In the genomic region with DNA sequence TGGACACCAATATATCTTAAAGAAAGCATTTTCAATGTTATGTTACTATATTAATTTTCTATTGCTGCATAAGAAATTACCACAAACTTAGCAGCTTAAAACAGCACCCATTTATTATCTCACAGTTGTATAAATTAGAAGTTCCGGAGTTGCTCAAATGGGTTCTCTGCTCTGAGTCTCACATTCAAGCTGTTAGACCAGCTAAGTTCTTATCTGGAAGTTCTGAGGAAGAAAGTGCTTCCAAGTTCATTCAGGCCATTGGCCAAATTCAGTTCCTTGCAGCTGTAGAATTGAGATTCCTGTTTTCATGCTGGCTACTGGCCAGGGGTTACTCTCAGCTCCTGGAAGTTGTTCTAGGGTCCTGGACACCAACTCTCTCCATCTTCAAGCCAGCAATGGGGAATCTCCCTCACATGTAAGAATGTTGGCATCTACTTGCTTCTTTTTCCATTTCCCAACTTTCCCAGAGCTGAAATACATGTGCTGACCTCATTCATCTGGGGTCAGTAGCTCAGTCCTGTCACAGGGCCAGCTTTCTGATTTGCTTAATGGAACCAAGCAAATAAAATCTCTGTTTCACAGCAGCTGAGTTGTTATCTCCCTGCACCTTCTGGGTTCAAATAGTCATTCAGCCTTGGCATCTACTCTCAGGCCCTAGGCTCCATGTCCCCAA, we compare ENCODE assay signal across 11 cellular contexts.
DNase-seq lines count a peak whose midpoint lies in the region; ATAC-seq and TF ChIP-seq lines count a peak whose summit lies in the region.
"Had no signal": no experiment of that assay in that cellular context is flagged by ENCODE, and none has a peak within 500 bp of the region (broad histone marks: within the 10 kb centered on the region; RNA-seq: fewer than 3 reads in every experiment).

No MANE protein-coding gene starts in this region.

- ATAC-seq in Right ventricle myocardium inferior (peak; percentile 97), Right ventricle myocardium superior (ENCODE audit: poor library complexity) (peak; percentile 97), SK-N-SH treated with all-trans-retinoic acid at 6 μM for 48 hours (no peak)
- ATAC-seq in stimulated activated naive CD8-positive, alpha-beta T cell treated with anti-CD3 and anti-CD28 coated beads, Interleukin-15, Interleukin-2, amounts not matched to agents 100 U/mL and 50 U/mL, for 24 hours, result no peak

- TF ChIP-seq CTCF in nephron (IDR thresholded peaks at IDR 0.05; ENCODE audit: unreplicated experiment in 3 of 3), result no peak

- intact Hi-C loops in Right ventricle myocardium inferior (cut with DNase I), result no loop called here
- intact Hi-C loops in cardiac septum (cut with DNase I), result no loop called here
- intact Hi-C loops in Right ventricle myocardium superior (cut with DNase I), result no loop called here
- intact Hi-C loops in activated T-helper 1 cell treated with anti-CD3 and anti-CD28 coated beads, Interleukin-12 subunit alpha, Interleukin-12 subunit beta, Interleukin-2, Interleukin-4 antibody, amounts not matched to agents 30 ng/mL and 10 ng/mL and 1 ng/mL, durations not matched to agents 14 hours and 24 hours and 36 hours (cut with micrococcal nuclease), result no loop called here

- DNase-seq in Right ventricle myocardium inferior (ENCODE audit: missing footprints) (no peak), cardiac septum (ENCODE audit: low spot score) (no peak), Right ventricle myocardium superior (peak; percentile 64), HuH-7 (ENCODE audit: low spot score) (no peak)
- no peak for DNase-seq in stimulated activated naive CD8-positive, alpha-beta T cell treated with anti-CD3 and anti-CD28 coated beads, Interleukin-15, Interleukin-2, amounts not matched to agents 100 U/mL and 50 U/mL, for 24 hours
- DNase-seq in activated T-helper 1 cell treated with anti-CD3 and anti-CD28 coated beads, Interleukin-12 subunit alpha, Interleukin-12 subunit beta, Interleukin-2, Interleukin-4 antibody, amounts not matched to agents 30 ng/mL and 10 ng/mL and 1 ng/mL, durations not matched to agents 14 hours and 24 hours and 36 hours (ENCODE audit: low spot score), result no peak
- DNase-seq: activated CD4-positive, alpha-beta T cell treated with anti-CD3 and anti-CD28 coated beads, Interleukin-2, amount 10 ng/mL, durations not matched to agents 24 days and 14 days; naive B cell had no signal

- peaks cover 2% of the 10 kb centered on the region for H3K9me3 Mint-ChIP-seq in nephron
- no peaks in the 10 kb centered on the region for H3K9me3 Mint-ChIP-seq in activated T-helper 1 cell treated with anti-CD3 and anti-CD28 coated beads, Interleukin-12 subunit alpha, Interleukin-12 subunit beta, Interleukin-2, Interleukin-4 antibody, amounts not matched to agents 30 ng/mL and 10 ng/mL and 1 ng/mL, durations not matched to agents 14 hours and 24 hours and 36 hours
- H3K9me3 Mint-ChIP-seq: activated CD4-positive, alpha-beta T cell treated with anti-CD3 and anti-CD28 coated beads, Interleukin-2, amount 10 ng/mL, durations not matched to agents 24 days and 14 days; T-helper 1 cell treated with Interleukin-12 subunit alpha and Interleukin-12 subunit beta and Interleukin-4 antibody, amounts not matched to agents 30 μg/mL and 1 μg/mL, for 36 hours had no signal

- H3K27me3 Mint-ChIP-seq in nephron (ENCODE audit: low read depth), result no peaks in the 10 kb centered on the region
- H3K27me3 Mint-ChIP-seq in activated T-helper 1 cell treated with anti-CD3 and anti-CD28 coated beads, Interleukin-12 subunit alpha, Interleukin-12 subunit beta, Interleukin-2, Interleukin-4 antibody, amounts not matched to agents 30 ng/mL and 10 ng/mL and 1 ng/mL, durations not matched to agents 14 hours and 24 hours and 36 hours (ENCODE audit: insufficient read depth), result peaks cover 2% of the 10 kb centered on the region
- H3K27me3 Mint-ChIP-seq: activated CD4-positive, alpha-beta T cell treated with anti-CD3 and anti-CD28 coated beads, Interleukin-2, amount 10 ng/mL, durations not matched to agents 24 days and 14 days had no signal

- H3K27ac Mint-ChIP-seq in nephron, result peak overlapping the region; percentile 48 to 85 (median 62)
- H3K27ac Mint-ChIP-seq in activated T-helper 1 cell treated with anti-CD3 and anti-CD28 coated beads, Interleukin-12 subunit alpha, Interleukin-12 subunit beta, Interleukin-2, Interleukin-4 antibody, amounts not matched to agents 30 ng/mL and 10 ng/mL and 1 ng/mL, durations not matched to agents 14 hours and 24 hours and 36 hours, result no peak overlapping the region
- H3K27ac Mint-ChIP-seq: activated CD4-positive, alpha-beta T cell treated with anti-CD3 and anti-CD28 coated beads, Interleukin-2, amount 10 ng/mL, durations not matched to agents 24 days and 14 days; naive B cell; T-helper 1 cell treated with Interleukin-12 subunit alpha and Interleukin-12 subunit beta and Interleukin-4 antibody, amounts not matched to agents 30 μg/mL and 1 μg/mL, for 36 hours had no signal

- no peaks in the 10 kb centered on the region for H3K36me3 Mint-ChIP-seq in nephron (ENCODE audit: low read depth)
- H3K36me3 Mint-ChIP-seq in activated T-helper 1 cell treated with anti-CD3 and anti-CD28 coated beads, Interleukin-12 subunit alpha, Interleukin-12 subunit beta, Interleukin-2, Interleukin-4 antibody, amounts not matched to agents 30 ng/mL and 10 ng/mL and 1 ng/mL, durations not matched to agents 14 hours and 24 hours and 36 hours (ENCODE audit: low read depth), result no peaks in the 10 kb centered on the region
- H3K36me3 Mint-ChIP-seq: naive B cell had no signal

- H3K4me3 Mint-ChIP-seq in nephron, result no peak overlapping the region
- no peak overlapping the region for H3K4me3 Mint-ChIP-seq in activated T-helper 1 cell treated with anti-CD3 and anti-CD28 coated beads, Interleukin-12 subunit alpha, Interleukin-12 subunit beta, Interleukin-2, Interleukin-4 antibody, amounts not matched to agents 30 ng/mL and 10 ng/mL and 1 ng/mL, durations not matched to agents 14 hours and 24 hours and 36 hours
- H3K4me3 Mint-ChIP-seq: activated CD4-positive, alpha-beta T cell treated with anti-CD3 and anti-CD28 coated beads, Interleukin-2, amount 10 ng/mL, durations not matched to agents 24 days and 14 days; naive B cell; T-helper 1 cell treated with Interleukin-12 subunit alpha and Interleukin-12 subunit beta and Interleukin-4 antibody, amounts not matched to agents 30 μg/mL and 1 μg/mL, for 36 hours had no signal

- peaks cover 32% of the 10 kb centered on the region for H3K4me1 Mint-ChIP-seq in nephron
- no peaks in the 10 kb centered on the region for H3K4me1 Mint-ChIP-seq in activated T-helper 1 cell treated with anti-CD3 and anti-CD28 coated beads, Interleukin-12 subunit alpha, Interleukin-12 subunit beta, Interleukin-2, Interleukin-4 antibody, amounts not matched to agents 30 ng/mL and 10 ng/mL and 1 ng/mL, durations not matched to agents 14 hours and 24 hours and 36 hours (ENCODE audit: low read depth)
- H3K4me1 Mint-ChIP-seq: activated CD4-positive, alpha-beta T cell treated with anti-CD3 and anti-CD28 coated beads, Interleukin-2, amount 10 ng/mL, durations not matched to agents 24 days and 14 days; naive B cell had no signal

TF ChIP-seq in SK-N-SH treated with all-trans-retinoic acid at 6 μM for 48 hours, 23 proteins besides CTCF, POLR2A, EP300 and RAD21:
- TF ChIP-seq, protein P1, sequence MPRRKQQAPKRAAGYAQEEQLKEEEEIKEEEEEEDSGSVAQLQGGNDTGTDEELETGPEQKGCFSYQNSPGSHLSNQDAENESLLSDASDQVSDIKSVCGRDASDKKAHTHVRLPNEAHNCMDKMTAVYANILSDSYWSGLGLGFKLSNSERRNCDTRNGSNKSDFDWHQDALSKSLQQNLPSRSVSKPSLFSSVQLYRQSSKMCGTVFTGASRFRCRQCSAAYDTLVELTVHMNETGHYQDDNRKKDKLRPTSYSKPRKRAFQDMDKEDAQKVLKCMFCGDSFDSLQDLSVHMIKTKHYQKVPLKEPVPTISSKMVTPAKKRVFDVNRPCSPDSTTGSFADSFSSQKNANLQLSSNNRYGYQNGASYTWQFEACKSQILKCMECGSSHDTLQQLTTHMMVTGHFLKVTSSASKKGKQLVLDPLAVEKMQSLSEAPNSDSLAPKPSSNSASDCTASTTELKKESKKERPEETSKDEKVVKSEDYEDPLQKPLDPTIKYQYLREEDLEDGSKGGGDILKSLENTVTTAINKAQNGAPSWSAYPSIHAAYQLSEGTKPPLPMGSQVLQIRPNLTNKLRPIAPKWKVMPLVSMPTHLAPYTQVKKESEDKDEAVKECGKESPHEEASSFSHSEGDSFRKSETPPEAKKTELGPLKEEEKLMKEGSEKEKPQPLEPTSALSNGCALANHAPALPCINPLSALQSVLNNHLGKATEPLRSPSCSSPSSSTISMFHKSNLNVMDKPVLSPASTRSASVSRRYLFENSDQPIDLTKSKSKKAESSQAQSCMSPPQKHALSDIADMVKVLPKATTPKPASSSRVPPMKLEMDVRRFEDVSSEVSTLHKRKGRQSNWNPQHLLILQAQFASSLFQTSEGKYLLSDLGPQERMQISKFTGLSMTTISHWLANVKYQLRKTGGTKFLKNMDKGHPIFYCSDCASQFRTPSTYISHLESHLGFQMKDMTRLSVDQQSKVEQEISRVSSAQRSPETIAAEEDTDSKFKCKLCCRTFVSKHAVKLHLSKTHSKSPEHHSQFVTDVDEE (CRISPR knock-in tag; IDR thresholded peaks at IDR 0.05), result no peak
- TF ChIP-seq ISL1 (CRISPR knock-in tag; IDR thresholded peaks at IDR 0.05) (no peak), ZFP30 (CRISPR knock-in tag; IDR thresholded peaks at IDR 0.05) (no peak), TCF4 (CRISPR knock-in tag; IDR thresholded peaks at IDR 0.05; ENCODE audit: borderline replicate concordance) (no peak)
TF ChIP-seq in SK-N-SH treated with all-trans-retinoic acid at 6 μM for 48 hours: peak in this region for 0.

Comparison
In these comparisons a context has a peak if more than half of its experiments do, and no peak if none do; other contexts are left out.
1. ATAC-seq: peak in Right ventricle myocardium inferior (single experiment) and Right ventricle myocardium superior (single experiment); none in stimulated activated naive CD8-positive, alpha-beta T cell treated with anti-CD3 and anti-CD28 coated beads, Interleukin-15, Interleukin-2, amounts not matched to agents 100 U/mL and 50 U/mL, for 24 hours (single experiment) and SK-N-SH treated with all-trans-retinoic acid at 6 μM for 48 hours (single experiment).